12 cellular contexts compared by ENCODE assay signal in genomic region chr6:32867022-32867477, GRCh38. TPM values are rescaled to one million over a fixed set of nuclear protein-coding genes. Genes with fewer than 3 reads are reported as not detected.
A peak's percentile ranks its signal among the peaks of the same experiment; 100 is the strongest.
DNase-seq lines count a peak whose midpoint lies in the region; ATAC-seq and TF ChIP-seq lines count a peak whose summit lies in the region.
"Had no signal": no experiment of that assay in that cellular context is flagged by ENCODE, and none has a peak within 500 bp of the region (broad histone marks: within the 10 kb centered on the region; RNA-seq: fewer than 3 reads in every experiment).

No MANE protein-coding gene starts in this region.

- no peaks in the 10 kb centered on the region for H3K27me3 Mint-ChIP-seq in T-cell

- no peak overlapping the region for H3K27ac ChIP-seq in HCT116 (ENCODE audit: low read depth, low read length)
- H3K27ac ChIP-seq: SJSA1 had no signal

- peak; percentile 60 for DNase-seq in SKM-1 treated with dmso at 0.1 percent for 144 hours (lab: John Stamatoyannopoulos, UW; ENCODE audit: unreplicated experiment)
- no peak for DNase-seq in SKM-1 (lab: John Stamatoyannopoulos, UW; ENCODE audit: unreplicated experiment)
- no peak for DNase-seq in HCT116 (ENCODE audit: low read depth, low spot score)
- DNase-seq in T-cell: peak in 1 of 34 experiments; percentile 15
- no peak for DNase-seq in mucosa of descending colon
- DNase-seq in SW 1271 (lab: John Stamatoyannopoulos, UW): no peak
- no peak for DNase-seq in NCI-H446 treated with DMSO at 0.1 percent for 48 hours (lab: John Stamatoyannopoulos, UW)
- DNase-seq: caudate nucleus had no signal

- H3K27ac Mint-ChIP-seq in T-cell: peak overlapping the region; percentile 82 to 91

- H3K4me1 Mint-ChIP-seq in T-cell: peaks cover 25 to 35% (median 34%) of the 10 kb centered on the region in 3 donors
- H3K4me1 Mint-ChIP-seq: neural crest cell had no signal

- TF ChIP-seq RAD21 in HCT116 (IDR thresholded peaks at IDR 0.05; ENCODE audit: low read depth): no peak

- no peak for TF ChIP-seq CTCF in HCT116 (IDR thresholded peaks at IDR 0.05 in 2 of 3, conservative IDR thresholded peaks at IDR 0.05 in 1 of 3; ENCODE audit: borderline replicate concordance in 1 of 3, insufficient read depth in 1 of 3, low read depth in 2 of 3, low read length in 2 of 3)
- TF ChIP-seq CTCF in mucosa of descending colon (IDR thresholded peaks at IDR 0.05): no peak

- H3K4me3 ChIP-seq in HCT116 (replicated peaks in 1 of 2; ENCODE audit: low read depth in 1 of 2, low read length in 2 of 2): no peak overlapping the region
- H3K4me3 ChIP-seq in mucosa of descending colon: no peak overlapping the region
- H3K4me3 ChIP-seq: SJSA1 had no signal

- POLR2A ChIA-PET in HCT116 (lab: Charles Lee): interaction anchor here (0.7 to 3.1 kb wide), 2 partner anchors 29 to 53 kb away, joined by 4 to 23 read pairs; partner anchors contain the start of gene TAP2
- POLR2A ChIA-PET in T-cell (lab: Charles Lee): interaction anchor here in 1 of 2 donors (0.9 to 2.3 kb wide), 4 partner anchors 22 to 105 kb away, joined by 3 to 29 read pairs (median 4); partner anchors contain the start of genes BRD2 and TAP2

- H4K20me1 ChIP-seq in HCT116 (ENCODE audit: insufficient read depth): no peaks in the 10 kb centered on the region

- H3K4me1 ChIP-seq in HCT116 (ENCODE audit: control insufficient read depth in 1 of 2, insufficient read depth in 2 of 2, low read length in 2 of 2): peaks cover 0 to 5% of the 10 kb centered on the region in 2 experiments; a peak in 2 of 4 replicates
- no peaks in the 10 kb centered on the region for H3K4me1 ChIP-seq in mucosa of descending colon (ENCODE audit: low read depth)
- H3K4me1 ChIP-seq: SJSA1 had no signal

- RAD21 ChIA-PET in HCT116 (lab: Charles Lee; ENCODE audit: low non-redundant PET in 1 of 2, low total read pairs in 2 of 2, uncharacterized antibody in 2 of 2, unreplicated experiment in 2 of 2): interaction anchor here (0.7 to 1.8 kb wide), 2 partner anchors 29 kb away, joined by 4 to 36 read pairs; partner anchors contain the start of gene TAP2 (in 1 of the 2)

- H3K36me3 ChIP-seq in HCT116 (ENCODE audit: control insufficient read depth in 1 of 2, insufficient read depth in 2 of 2, low read length in 2 of 2) (no peaks in the 10 kb centered on the region), mucosa of descending colon (ENCODE audit: low read depth) (no peaks in the 10 kb centered on the region)
- H3K36me3 ChIP-seq: SJSA1 had no signal

- H3K9me3 ChIP-seq in HCT116 (ENCODE audit: control insufficient read depth in 1 of 2, insufficient read depth in 1 of 2, low read depth in 1 of 2, low read length in 2 of 2) (no peaks in the 10 kb centered on the region), mucosa of descending colon (no peaks in the 10 kb centered on the region)
- H3K9me3 ChIP-seq: SJSA1 had no signal

- H2AFZ ChIP-seq in HCT116 (ENCODE audit: low read depth, low read length, poor library complexity, severe bottlenecking): peak overlapping the region; percentile 68

- no peak overlapping the region for H3K4me2 ChIP-seq in HCT116 (ENCODE audit: low read length)

- H3K27me3 ChIP-seq in HCT116 (ENCODE audit: insufficient read depth, low read length): no peaks in the 10 kb centered on the region

- peaks cover 10% of the 10 kb centered on the region for H3K36me3 Mint-ChIP-seq in T-cell

- CTCF ChIA-PET in HCT116 (lab: Charles Lee) (interaction anchor here (1.1 to 6.5 kb wide), 8 partner anchors 28 to 104 kb away, joined by 3 to 189 read pairs (median 6); partner anchors contain the start of genes HLA-DMB and TAP2), T-cell (lab: Charles Lee) (interaction anchor here (0.8 to 6.6 kb wide), 14 partner anchors 10 to 458 kb away, joined by 3 to 207 read pairs (median 12); partner anchors contain the start of genes TAP2 (in 2 of the 2), PSMB8 (in 1 of the 2), PSMB9 (in 1 of the 2) and TAP1 (in 1 of the 2))

- H3K9me3 Mint-ChIP-seq in T-cell: no peaks in the 10 kb centered on the region
- H3K9me3 Mint-ChIP-seq: neural crest cell had no signal

- 0 out of 2 replicates have a peak, but pooled peaks cover 5% of the 10 kb centered on the region for H3K9me2 ChIP-seq in HCT116 (ENCODE audit: insufficient read depth)

- intact Hi-C loops in HCT116 (cut with micrococcal nuclease) (loop anchor here (5.0 kb wide), 1 partner anchor 435 kb away; no protein-coding TSS in a partner anchor), mucosa of descending colon (cut with DNase I, micrococcal nuclease) (loop anchor here in 1 of 2 donors (5.0 kb wide), 1 partner anchor 40 kb away; no protein-coding TSS in a partner anchor)

- no peak for TF ChIP-seq POLR2A in HCT116 (IDR thresholded peaks at IDR 0.05; ENCODE audit: borderline replicate concordance, extremely low read depth, insufficient read depth, insufficient read length)

- no TSS peak for BruUV-seq in HCT116 (replicated peaks; lab: Mats Ljungman, UMichigan)

- no peak overlapping the region for H3K9ac ChIP-seq in HCT116 (ENCODE audit: low read length)

- ATAC-seq in HCT116 (no peak), T-cell (replicated peaks in 1 of 4) (peak; percentile 43 to 83 (median 62)), mucosa of descending colon (peak; percentile 62), GM21786 (IDR thresholded peaks at IDR 0.05; ENCODE audit: unreplicated experiment) (no peak)

- H3K4me3 Mint-ChIP-seq in T-cell: peak overlapping the region in 2 of 3 donors; percentile 3 to 69
- H3K4me3 Mint-ChIP-seq: neural crest cell had no signal

- H3K79me2 ChIP-seq in HCT116 (ENCODE audit: insufficient read depth, low read length): no peaks in the 10 kb centered on the region

TF ChIP-seq in HCT116, 20 proteins besides CTCF, POLR2A, EP300 and RAD21:
- TF ChIP-seq JUND (IDR thresholded peaks at IDR 0.05): no peak
- TF ChIP-seq ZFX (IDR thresholded peaks at IDR 0.05): no peak
- TF ChIP-seq SRF (IDR thresholded peaks at IDR 0.05; ENCODE audit: low read depth): no peak
- TF ChIP-seq CBX3 (IDR thresholded peaks at IDR 0.05; ENCODE audit: low read depth): no peak

RNA-seq across cellular contexts. Expression of gene PSMB9, which starts 13.1 kb away (rescaled TPM):
- total RNA-seq in HCT116 (2021; ENCODE audit: unreplicated experiment): 8.1 TPM
- 11.0 and 12.5 TPM in 2 replicates for polyA plus RNA-seq in HCT116 (2012)
- 100 to 1,000 TPM; 110 to 173 (median 134) TPM for total RNA-seq in T-cell
- 100 to 1,000 TPM in 1 of 3 donors, 10 to 100 TPM in 2; 37.4 to 108 (median 39.0) TPM for total RNA-seq in mucosa of descending colon
- total RNA-seq: neural crest cell had no signal

RNA-seq across cellular contexts. Expression of gene TAP1, which starts 13.5 kb away (rescaled TPM):
- total RNA-seq in HCT116 (2021; ENCODE audit: unreplicated experiment) (32.2 TPM), T-cell (100 to 1,000 TPM; 117 to 163 (median 147) TPM), mucosa of descending colon (100 to 1,000 TPM in 1 of 3 donors, 10 to 100 TPM in 2; 69.5 to 131 (median 91.3) TPM)
- polyA plus RNA-seq in HCT116 (2012): 49.6 and 50.8 TPM in 2 replicates

RNA-seq across cellular contexts. Expression of gene PSMB8, which starts 23.2 kb away (rescaled TPM):
- 0.96 TPM for total RNA-seq in HCT116 (2021; ENCODE audit: unreplicated experiment)
- polyA plus RNA-seq in HCT116 (2012): 1.1 and 1.4 TPM in 2 replicates
- 100 to 1,000 TPM; 131 to 171 (median 150) TPM for total RNA-seq in T-cell
- total RNA-seq in mucosa of descending colon: 100 to 1,000 TPM in 2 of 3 donors, 10 to 100 TPM in 1; 94.7 to 199 (median 117) TPM

RNA-seq across cellular contexts. Expression of gene TAP2, which starts 28.5 kb away (rescaled TPM):
- total RNA-seq in HCT116 (2021; ENCODE audit: unreplicated experiment) (59.9 TPM), T-cell (100 to 1,000 TPM; 116 to 147 (median 140) TPM), mucosa of descending colon (100 to 1,000 TPM in 1 of 3 donors, 10 to 100 TPM in 2; 47.4 to 179 (median 52.7) TPM)
- polyA plus RNA-seq in HCT116 (2012): 43.9 and 67.4 TPM in 2 replicates

RNA-seq across cellular contexts. Expression of gene HLA-DOB, which starts 50.2 kb away (rescaled TPM):
- total RNA-seq in HCT116 (2021; ENCODE audit: unreplicated experiment) (0.64 TPM), T-cell (1 to 10 TPM; 3.3 to 8.2 (median 3.9) TPM), mucosa of descending colon (under 1 TPM in 2 of 3 donors, not detected in 1; 0.38 to 0.87 TPM)
- 1.1 and 1.3 TPM in 2 replicates for polyA plus RNA-seq in HCT116 (2012)
- total RNA-seq: A172 had no signal

Comparison
In these comparisons a context has a peak if more than half of its experiments do, and no peak if none do; other contexts are left out.
1. ATAC-seq: peak in T-cell (4 of 4) and mucosa of descending colon (single experiment); none in HCT116 (single experiment) and GM21786 (single experiment).
2. RNA of gene PSMB8, which starts 23.2 kb away (total RNA-seq): 131 to 171 TPM in T-cell and 94.7 to 199 TPM in mucosa of descending colon; 0.96 TPM in HCT116 (single experiment); every median in the first group is over 10 times any median in the second.